In genomic region chr11:119977584-119977860, GRCh38 we compare ENCODE assay signal across 13 cellular contexts.
DNase-seq lines count a peak whose midpoint lies in the region; FAIRE-seq and TF ChIP-seq lines count a peak whose summit lies in the region.
"Had no signal": no experiment of that assay in that cellular context is flagged by ENCODE, and none has a peak within 500 bp of the region (broad histone marks: within the 10 kb centered on the region; RNA-seq: fewer than 3 reads in every experiment).

No MANE protein-coding gene starts in this region.

- FAIRE-seq in GM19239 (lab: Jason Lieb, UNC), result no peak
- FAIRE-seq: A204.1, GM12891 had no signal

- no peaks in the 10 kb centered on the region for H3K36me3 Mint-ChIP-seq in nephron progenitor cell (ENCODE audit: low read depth)

- no peaks in the 10 kb centered on the region for H4K20me1 ChIP-seq in BLaER1

- H3K4me3 ChIP-seq in BLaER1 (no peak overlapping the region), prostate gland (no peak overlapping the region)

- H3K4me1 ChIP-seq in BLaER1 (peaks cover 40% of the 10 kb centered on the region), prostate gland (replicated peaks) (no peaks in the 10 kb centered on the region)

- WGBS in prostate gland, result 87% methylated on average over 3 of the region's 3 CpGs

- H3K9me3 ChIP-seq in BLaER1, result no peaks in the 10 kb centered on the region
- H3K9me3 ChIP-seq in prostate gland, result no peaks in the 10 kb centered on the region

- no peak overlapping the region for H3K9ac ChIP-seq in BLaER1

- H3K27ac Mint-ChIP-seq in nephron progenitor cell, result no peak overlapping the region
- H3K27ac Mint-ChIP-seq: B cell had no signal

- peak overlapping the region; percentile 73 for H3K4me2 ChIP-seq in BLaER1

- no peak for TF ChIP-seq POLR2A in prostate gland (IDR thresholded peaks at IDR 0.05)

- intact Hi-C loops in prostate gland (cut with DNase I), result no loop called here

- H3K27me3 ChIP-seq in BLaER1 (no peaks in the 10 kb centered on the region), prostate gland (replicated peaks; ENCODE audit: insufficient read depth) (peaks cover 4% of the 10 kb centered on the region)

- TF ChIP-seq CTCF in nephron progenitor cell (IDR thresholded peaks at IDR 0.05), result no peak
- no peak for TF ChIP-seq CTCF in GM10266 (IDR thresholded peaks at IDR 0.05; ENCODE audit: control insufficient read depth, insufficient read depth, low read depth, missing control alignments)
- TF ChIP-seq CTCF in prostate gland (IDR thresholded peaks at IDR 0.05), result no peak

- H3K4me1 Mint-ChIP-seq in nephron progenitor cell, result peaks cover 59% of the 10 kb centered on the region
- H3K4me1 Mint-ChIP-seq: B cell had no signal

- 0 out of 2 replicates have a peak overlapping the region, but pooled peaks have one; percentile 18 for H3K27ac ChIP-seq in BLaER1
- H3K27ac ChIP-seq in angular gyrus (ENCODE audit: low read depth, low read length), result peak overlapping the region; percentile 94
- peak overlapping the region; percentile 98 for H3K27ac ChIP-seq in temporal lobe (ENCODE audit: low read depth, low read length)
- H3K27ac ChIP-seq in prostate gland, result no peak overlapping the region
- H3K27ac ChIP-seq: HL-60 had no signal

- peaks cover 29% of the 10 kb centered on the region for H3K27me3 Mint-ChIP-seq in nephron progenitor cell (ENCODE audit: low read depth, poor library complexity)

- H3K36me3 ChIP-seq in BLaER1 (no peaks in the 10 kb centered on the region), prostate gland (no peaks in the 10 kb centered on the region)

- no peaks in the 10 kb centered on the region for H3K9me3 Mint-ChIP-seq in nephron progenitor cell

- H3K4me3 Mint-ChIP-seq in nephron progenitor cell, result peak overlapping the region; percentile 24
- H3K4me3 Mint-ChIP-seq: B cell had no signal

- DNase-seq in nephron progenitor cell (no peak), GM10266 (ENCODE audit: extremely low spot score) (no peak), prostate gland (ENCODE audit: low spot score) (no peak), GM19239 (ENCODE audit: insufficient read length, low spot score) (no peak)
- DNase-seq: Calu3, DMS 273 treated with DMSO at 0.1 percent for 48 hours had no signal

Comparison
In these comparisons a context has a peak if more than half of its experiments do, and no peak if none do; other contexts are left out.
1. H3K27ac ChIP-seq: peak in BLaER1 (single experiment), angular gyrus (single experiment) and temporal lobe (single experiment); none in prostate gland (0 of 2).